Comparison of ENCODE assay signal across 15 cellular contexts in genomic region chr1:89670711-89671110, GRCh38. TPM values are rescaled to one million over a fixed set of nuclear protein-coding genes. Genes with fewer than 3 reads are reported as not detected.
DNase-seq lines count a peak whose midpoint lies in the region; ATAC-seq and TF ChIP-seq lines count a peak whose summit lies in the region.
"Had no signal": no experiment of that assay in that cellular context is flagged by ENCODE, and none has a peak within 500 bp of the region (broad histone marks: within the 10 kb centered on the region; RNA-seq: fewer than 3 reads in every experiment).

No MANE protein-coding gene starts in this region.

- H3K4me2 ChIP-seq in OCI-LY3 (ENCODE audit: low read length), result peak overlapping the region; percentile 75

- H3K4me1 Mint-ChIP-seq in activated naive CD8-positive, alpha-beta T cell treated with anti-CD3 and anti-CD28 coated beads, Interleukin-2, amount 50 U/mL, for 24 hours, result peaks cover 98% of the 10 kb centered on the region
- H3K4me1 Mint-ChIP-seq in stimulated activated naive CD8-positive, alpha-beta T cell treated with anti-CD3 and anti-CD28 coated beads, Interleukin-15, amount 100 ng/mL, for 72 hours, result peaks cover 99% of the 10 kb centered on the region

- DNase-seq in activated naive CD4-positive, alpha-beta T cell treated with anti-CD3 and anti-CD28 coated beads, Interleukin-2, amount 50 U/mL, for 72 hours (ENCODE audit: low spot score in 2 of 2), result no peak
- no peak for DNase-seq in activated naive CD4-positive, alpha-beta T cell (lab: John Stamatoyannopoulos, UW)
- no peak for DNase-seq in activated naive CD8-positive, alpha-beta T cell treated with anti-CD3 and anti-CD28 coated beads, Interleukin-2, amount 50 U/mL, for 24 hours
- no peak for DNase-seq in stimulated activated naive CD8-positive, alpha-beta T cell treated with anti-CD3 and anti-CD28 coated beads, Interleukin-15, amount 100 ng/mL, for 72 hours
- DNase-seq in NCI-H2081 treated with DMSO at 0.1 percent for 48 hours (lab: John Stamatoyannopoulos, UW) (no peak), heart left ventricle (no peak)
- DNase-seq: activated effector memory CD4-positive, alpha-beta T cell treated with anti-CD3 and anti-CD28 coated beads, Interleukin-2, amount 50 U/mL, for 16 hours; body of pancreas; GOT3; lower lobe of right lung; NCI-H2107; NCI-H526; stimulated activated CD4-positive, alpha-beta T cell treated with anti-CD3 and anti-CD28 coated beads, Interleukin-2, amount 100 ng/mL, for 24 hours had no signal

- H3K36me3 ChIP-seq in OCI-LY3 (replicated peaks; ENCODE audit: low read depth, low read length) (no peaks in the 10 kb centered on the region), heart left ventricle (peaks cover 0 to 4% (median 0%) of the 10 kb centered on the region in 9 donors)
- H3K36me3 ChIP-seq: lower lobe of right lung had no signal

- no peaks in the 10 kb centered on the region for H4K20me1 ChIP-seq in OCI-LY3 (ENCODE audit: insufficient read depth, low read length)

- intact Hi-C loops in heart left ventricle (cut with DNase I), result no loop called here

- H3K27me3 ChIP-seq in OCI-LY3 (ENCODE audit: low read depth, low read length) (no peaks in the 10 kb centered on the region; the same call in 1 of the 2 replicates), heart left ventricle (no peaks in the 10 kb centered on the region)
- H3K27me3 ChIP-seq: body of pancreas had no signal

- peak overlapping the region; percentile 84 to 88 for H3K27ac Mint-ChIP-seq in activated naive CD4-positive, alpha-beta T cell treated with anti-CD3 and anti-CD28 coated beads, Interleukin-2, amount 50 U/mL, for 72 hours
- peak overlapping the region; percentile 78 for H3K27ac Mint-ChIP-seq in activated naive CD8-positive, alpha-beta T cell treated with anti-CD3 and anti-CD28 coated beads, Interleukin-2, amount 50 U/mL, for 24 hours
- peak overlapping the region; percentile 29 to 65 for H3K27ac Mint-ChIP-seq in stimulated activated naive CD8-positive, alpha-beta T cell treated with anti-CD3 and anti-CD28 coated beads, Interleukin-15, amount 100 ng/mL, for 72 hours

- H3K4me1 ChIP-seq in OCI-LY3 (ENCODE audit: low read length) (peaks cover 44% of the 10 kb centered on the region), heart left ventricle (peaks cover 0 to 86% (median 35%) of the 10 kb centered on the region in 12 donors)
- H3K4me1 ChIP-seq: body of pancreas had no signal

- no peak overlapping the region for H2AFZ ChIP-seq in OCI-LY3 (ENCODE audit: low read depth, low read length)

- no peaks in the 10 kb centered on the region for H3K27me3 Mint-ChIP-seq in activated naive CD8-positive, alpha-beta T cell treated with anti-CD3 and anti-CD28 coated beads, Interleukin-2, amount 50 U/mL, for 24 hours
- H3K27me3 Mint-ChIP-seq in stimulated activated naive CD8-positive, alpha-beta T cell treated with anti-CD3 and anti-CD28 coated beads, Interleukin-15, amount 100 ng/mL, for 72 hours, result no peaks in the 10 kb centered on the region

- H3K9ac ChIP-seq in OCI-LY3 (ENCODE audit: low read length), result no peak overlapping the region

- H3K27ac ChIP-seq in OCI-LY3 (ENCODE audit: low read length) (peak overlapping the region; percentile 31; the same call in 1 of the 2 replicates), heart left ventricle (peak overlapping the region in 1 of 12 donors; percentile 58)
- H3K27ac ChIP-seq: body of pancreas, lower lobe of right lung had no signal

- peaks cover 6 to 7% of the 10 kb centered on the region in 2 donors for H3K9me3 Mint-ChIP-seq in activated naive CD4-positive, alpha-beta T cell treated with anti-CD3 and anti-CD28 coated beads, Interleukin-2, amount 50 U/mL, for 72 hours
- H3K9me3 Mint-ChIP-seq in activated naive CD8-positive, alpha-beta T cell treated with anti-CD3 and anti-CD28 coated beads, Interleukin-2, amount 50 U/mL, for 24 hours, result no peaks in the 10 kb centered on the region
- no peaks in the 10 kb centered on the region for H3K9me3 Mint-ChIP-seq in stimulated activated naive CD8-positive, alpha-beta T cell treated with anti-CD3 and anti-CD28 coated beads, Interleukin-15, amount 100 ng/mL, for 72 hours

- H3K9me3 ChIP-seq in OCI-LY3 (ENCODE audit: insufficient read depth, low read length) (no peaks in the 10 kb centered on the region), heart left ventricle (no peaks in the 10 kb centered on the region)
- H3K9me3 ChIP-seq: body of pancreas, lower lobe of right lung had no signal

- TF ChIP-seq CTCF in OCI-LY3 (IDR thresholded peaks at IDR 0.05; ENCODE audit: low read depth, low read length) (no peak), heart left ventricle (IDR thresholded peaks at IDR 0.05) (no peak)

- no peak overlapping the region for H3K4me3 Mint-ChIP-seq in activated naive CD8-positive, alpha-beta T cell treated with anti-CD3 and anti-CD28 coated beads, Interleukin-2, amount 50 U/mL, for 24 hours
- peak overlapping the region in 1 of 2 donors; percentile 0 for H3K4me3 Mint-ChIP-seq in stimulated activated naive CD8-positive, alpha-beta T cell treated with anti-CD3 and anti-CD28 coated beads, Interleukin-15, amount 100 ng/mL, for 72 hours

- ATAC-seq in activated naive CD4-positive, alpha-beta T cell treated with anti-CD3 and anti-CD28 coated beads, Interleukin-2, amount 50 U/mL, for 72 hours, result no peak
- no peak for ATAC-seq in activated naive CD8-positive, alpha-beta T cell treated with anti-CD3 and anti-CD28 coated beads, Interleukin-2, amount 50 U/mL, for 24 hours
- no peak for ATAC-seq in stimulated activated naive CD8-positive, alpha-beta T cell treated with anti-CD3 and anti-CD28 coated beads, Interleukin-15, amount 100 ng/mL, for 72 hours
- no peak for ATAC-seq in heart left ventricle
- ATAC-seq in GM21381 (IDR thresholded peaks at IDR 0.05; ENCODE audit: unreplicated experiment), result no peak
- ATAC-seq: body of pancreas had no signal

- no peak for TF ChIP-seq POLR2A in heart left ventricle (IDR thresholded peaks at IDR 0.05)

- H3K79me2 ChIP-seq in OCI-LY3 (ENCODE audit: low read length), result no peaks in the 10 kb centered on the region

- H3K36me3 Mint-ChIP-seq in activated naive CD4-positive, alpha-beta T cell treated with anti-CD3 and anti-CD28 coated beads, Interleukin-2, amount 50 U/mL, for 72 hours, result peaks cover 0 to 32% of the 10 kb centered on the region in 2 donors
- peaks cover 48% of the 10 kb centered on the region for H3K36me3 Mint-ChIP-seq in activated naive CD8-positive, alpha-beta T cell treated with anti-CD3 and anti-CD28 coated beads, Interleukin-2, amount 50 U/mL, for 24 hours (ENCODE audit: low read depth)

- H3K4me3 ChIP-seq in OCI-LY3 (ENCODE audit: low read length) (peak overlapping the region; percentile 23; the same call in 1 of the 2 replicates), heart left ventricle (no peak overlapping the region)
- H3K4me3 ChIP-seq: body of pancreas, lower lobe of right lung had no signal

RNA-seq across cellular contexts. Expression of gene LRRC8C, which starts 37.8 kb away (rescaled TPM):
- total RNA-seq in activated naive CD4-positive, alpha-beta T cell treated with anti-CD3 and anti-CD28 coated beads, Interleukin-2, amount 50 U/mL, for 72 hours, result 10 to 100 TPM; 27.0 to 31.7 TPM
- total RNA-seq in heart left ventricle, result 10 to 100 TPM in 3 of 9 donors, 1 to 10 TPM in 6; 5.6 to 16.3 (median 9.7) TPM
- 1 to 10 TPM; 3.2 to 4.6 TPM for polyA plus RNA-seq in heart left ventricle
